17 cellular contexts compared by ENCODE assay signal in genomic region chr1:9165396-9165795, GRCh38. TPM values are rescaled to one million over a fixed set of nuclear protein-coding genes. Genes with fewer than 3 reads are reported as not detected.
A peak's percentile ranks its signal among the peaks of the same experiment; 100 is the strongest.
DNase-seq lines count a peak whose midpoint lies in the region; ATAC-seq, FAIRE-seq and TF ChIP-seq lines count a peak whose summit lies in the region.
"Had no signal": no experiment of that assay in that cellular context is flagged by ENCODE, and none has a peak within 500 bp of the region (broad histone marks: within the 10 kb centered on the region; RNA-seq: fewer than 3 reads in every experiment).

No MANE protein-coding gene starts in this region.

- H3K27me3 ChIP-seq in IMR-90 (ENCODE audit: control insufficient read depth, insufficient read depth, low read length) (no peaks in the 10 kb centered on the region), endothelial cell of umbilical vein (ENCODE audit: control insufficient read depth in 2 of 2, insufficient read depth in 2 of 2, low read length in 2 of 2) (no peaks in the 10 kb centered on the region)

- no TSS peak for BruUV-seq in IMR-90 (replicated peaks; lab: Mats Ljungman, UMichigan)
- no TSS peak for BruUV-seq in endothelial cell of umbilical vein (replicated peaks; lab: Mats Ljungman, UMichigan)

- H3K9ac ChIP-seq in IMR-90 (ENCODE audit: low read depth, low read length) (no peak overlapping the region), endothelial cell of umbilical vein (replicated peaks; ENCODE audit: extremely low read depth, insufficient read depth, low read length) (no peak overlapping the region)

- no peak overlapping the region for H3K14ac ChIP-seq in IMR-90 (replicated peaks; ENCODE audit: low read depth, low read length)

- no peak for TF ChIP-seq RAD21 in IMR-90 (IDR thresholded peaks at IDR 0.05; ENCODE audit: low read length)

- no peak overlapping the region for H2BK5ac ChIP-seq in IMR-90 (ENCODE audit: low read depth, low read length, poor library complexity, severe bottlenecking)

- H2AK5ac ChIP-seq in IMR-90 (ENCODE audit: low read depth, low read length), result peak overlapping the region; percentile 69; the same call in 1 of the 2 replicates

- H4K20me1 ChIP-seq in IMR-90 (ENCODE audit: insufficient read depth, low read length) (peaks cover 92% of the 10 kb centered on the region), endothelial cell of umbilical vein (replicated peaks; ENCODE audit: control insufficient read depth, extremely low read depth, insufficient read depth, low read length) (no peaks in the 10 kb centered on the region)

- peaks cover 88% of the 10 kb centered on the region for H3K79me2 ChIP-seq in endothelial cell of umbilical vein (ENCODE audit: control insufficient read depth, insufficient read depth, low read length)

- no CpG with 5 or more reads among the region's 7 CpGs for WGBS in IMR-90 (ENCODE audit: extremely low coverage in 2 of 2, insufficient read length in 1 of 2), 2 experiments

- H3K23ac ChIP-seq in IMR-90 (ENCODE audit: low read depth, low read length), result no peak overlapping the region

- peaks cover 34% of the 10 kb centered on the region for H3K9me1 ChIP-seq in IMR-90 (ENCODE audit: insufficient read depth, low read length)
- no peaks in the 10 kb centered on the region for H3K9me1 ChIP-seq in endothelial cell of umbilical vein (replicated peaks; ENCODE audit: control insufficient read depth, extremely low read depth, insufficient read depth, low read length)

- no peak overlapping the region for H3K56ac ChIP-seq in IMR-90 (ENCODE audit: extremely low read depth, insufficient read depth, low read length)

- H3K4me1 ChIP-seq in IMR-90 (ENCODE audit: control insufficient read depth, insufficient read depth, low read length) (peaks cover 31% of the 10 kb centered on the region), endothelial cell of umbilical vein (ENCODE audit: control insufficient read depth, extremely low read depth, insufficient read depth, low read length) (peaks cover 39% of the 10 kb centered on the region)

- in situ Hi-C loops in IMR-90 (cut with MboI; ENCODE audit: low sequenced_read_pairs), result no loop called here

- H2AK9ac ChIP-seq in IMR-90 (replicated peaks; ENCODE audit: low read depth, low read length, poor library complexity), result no peak overlapping the region

- no peak for TF ChIP-seq POLR2A in IMR-90 (IDR thresholded peaks at IDR 0.05; ENCODE audit: low read depth, low read length)
- TF ChIP-seq POLR2A in endothelial cell of umbilical vein (IDR thresholded peaks at IDR 0.05; ENCODE audit: low read depth, low read length), result no peak

- no peak overlapping the region for H2BK120ac ChIP-seq in IMR-90 (ENCODE audit: low read depth, low read length)

- H2AFZ ChIP-seq in IMR-90 (replicated peaks; ENCODE audit: low read length, poor library complexity), result no peak overlapping the region
- no peak overlapping the region for H2AFZ ChIP-seq in endothelial cell of umbilical vein (ENCODE audit: low read depth, low read length)

- intact Hi-C loops in IMR-90 (cut with micrococcal nuclease), result no loop called here
- intact Hi-C loops in endothelial cell of umbilical vein (cut with micrococcal nuclease), result loop anchor here (2.0 kb wide), 1 partner anchor 19 kb away; no protein-coding TSS in a partner anchor

- DNase-seq in D341Med (ENCODE audit: low spot score) (peak; percentile 10), IMR-90 (no peak), endothelial cell of umbilical vein (ENCODE audit: low read depth, low spot score) (no peak), medulla oblongata (ENCODE audit: extremely low spot score) (no peak), globus pallidus (ENCODE audit: low spot score) (no peak)
- no peak for DNase-seq in central memory CD4-positive, alpha-beta T cell
- no peak for DNase-seq in activated CD8-positive, alpha-beta memory T cell treated with anti-CD3 and anti-CD28 coated beads, Interleukin-2, amount 50 U/mL, for 4 hours
- DNase-seq: activated CD8-positive, alpha-beta T cell treated with anti-CD3 and anti-CD28 coated beads, Interleukin-2, amount 10 ng/mL, durations not matched to agents 7 days and 5 days; C1 segment of cervical spinal cord; EL; midbrain; NCI-H446; nucleus accumbens had no signal

- no peak for ATAC-seq in IMR-90 (ENCODE audit: low read depth)
- ATAC-seq: activated CD8-positive, alpha-beta T cell treated with anti-CD3 and anti-CD28 coated beads, Interleukin-2, amount 10 ng/mL, durations not matched to agents 7 days and 5 days; activated T-helper 17 cell treated with anti-CD3 and anti-CD28 coated beads, Interleukin-2, amount 50 U/mL, for 72 hours; stimulated activated effector memory CD8-positive, alpha-beta T cell treated with anti-CD3 and anti-CD28 coated beads, Interleukin-12 subunit alpha, Interleukin-12 subunit beta, amount 100 ng/mL, for 72 hours had no signal

- H2BK15ac ChIP-seq in IMR-90 (ENCODE audit: low read depth, low read length), result 0 out of 3 replicates have a peak overlapping the region, but pooled peaks have one; percentile 7

- no peak overlapping the region; the same call in 1 of the 2 replicates for H2BK20ac ChIP-seq in IMR-90 (ENCODE audit: low read depth, low read length)

- H3K36me3 ChIP-seq in IMR-90 (ENCODE audit: control insufficient read depth, insufficient read depth, low read length), result peaks cover 8% of the 10 kb centered on the region; the same call in 1 of the 2 replicates
- H3K36me3 ChIP-seq in endothelial cell of umbilical vein (ENCODE audit: control insufficient read depth in 2 of 2, extremely low read depth in 1 of 2, insufficient read depth in 2 of 2, low read length in 2 of 2), result peaks cover 0 to 7% of the 10 kb centered on the region in 2 experiments

- dilution Hi-C loops in IMR-90 (cut with HindIII; ENCODE audit: low sequenced_read_pairs, unreplicated experiment) (no loop called here), endothelial cell of umbilical vein (cut with MboI; ENCODE audit: extremely low pct_ligation_motif_present, low sequenced_read_pairs) (no loop called here)

- H3K9me3 ChIP-seq in IMR-90 (ENCODE audit: control insufficient read depth, insufficient read depth, low read length) (no peaks in the 10 kb centered on the region), endothelial cell of umbilical vein (replicated peaks; ENCODE audit: control insufficient read depth, insufficient read depth, low read length) (no peaks in the 10 kb centered on the region)

- H4K5ac ChIP-seq in IMR-90 (ENCODE audit: low read depth, low read length), result no peak overlapping the region

- H3K4me2 ChIP-seq in IMR-90 (ENCODE audit: low read depth, low read length) (no peak overlapping the region), endothelial cell of umbilical vein (ENCODE audit: insufficient read depth, low read length) (no peak overlapping the region)

- H3K4me3 ChIP-seq in IMR-90 (ENCODE audit: insufficient read depth, low read depth, low read length), result no peak overlapping the region
- no peak overlapping the region for H3K4me3 ChIP-seq in endothelial cell of umbilical vein (replicated peaks in 1 of 3; ENCODE audit: insufficient read depth in 1 of 3, low read depth in 1 of 3, low read length in 3 of 3)
- no peak overlapping the region for H3K4me3 ChIP-seq in skin epidermis

- CTCF ChIA-PET in IMR-90 (lab: Yijun Ruan, JAX), result interaction anchor here (0.6 to 0.7 kb wide), 2 partner anchors 27 to 161 kb away, joined by 3 to 5 read pairs; no protein-coding TSS in a partner anchor
- CTCF ChIA-PET in endothelial cell of umbilical vein (lab: Charles Lee), result interaction anchor here (1.2 to 3.3 kb wide), 5 partner anchors 10 to 36 kb away, joined by 4 to 23 read pairs (median 6); no protein-coding TSS in a partner anchor

- no peak for FAIRE-seq in endothelial cell of umbilical vein (lab: Jason Lieb, UNC)
- FAIRE-seq: TTC549 had no signal

- H4K8ac ChIP-seq in IMR-90 (ENCODE audit: low read depth in 2 of 2, low read length in 2 of 2), result no peak overlapping the region

- peaks cover 16 to 87% of the 10 kb centered on the region in 2 experiments for H3K79me1 ChIP-seq in IMR-90 (ENCODE audit: low read depth in 1 of 2, low read length in 2 of 2)

- no peak overlapping the region for H3K18ac ChIP-seq in IMR-90 (ENCODE audit: low read depth, low read length)

- no peak overlapping the region for H3K27ac ChIP-seq in IMR-90 (ENCODE audit: insufficient read depth, low read length)
- peak overlapping the region; percentile 99 for H3K27ac ChIP-seq in endothelial cell of umbilical vein (ENCODE audit: insufficient read depth, low read depth, low read length)
- peak overlapping the region in 17 of 21 experiments; percentile 61 to 92 (median 84) for H3K27ac ChIP-seq in skin epidermis

- H3K4ac ChIP-seq in IMR-90 (ENCODE audit: low read depth, low read length), result no peak overlapping the region; the same call in 1 of the 2 replicates

- TF ChIP-seq CTCF in IMR-90 (conservative IDR thresholded peaks at IDR 0.05; ENCODE audit: low read depth, low read length) (no peak), endothelial cell of umbilical vein (IDR thresholded peaks at IDR 0.05; ENCODE audit: extremely low read depth in 1 of 2, insufficient read depth in 1 of 2, low read depth in 1 of 2, low read length in 2 of 2) (no peak)

- POLR2A ChIA-PET in IMR-90 (lab: Charles Lee; ENCODE audit: unreplicated experiment) (interaction anchor here (0.7 kb wide), 1 partner anchor 10 kb away, joined by 16 read pairs; no protein-coding TSS in a partner anchor), endothelial cell of umbilical vein (lab: Charles Lee) (interaction anchor here (0.6 kb wide), 1 partner anchor 116 kb away, joined by 4 read pairs; no protein-coding TSS in a partner anchor)

- H4K91ac ChIP-seq in IMR-90 (ENCODE audit: insufficient read depth, low read depth, low read length), result no peak overlapping the region

TF ChIP-seq in IMR-90, 13 proteins besides CTCF, POLR2A, EP300 and RAD21 (continues in another document):
- TF ChIP-seq MAFK (IDR thresholded peaks at IDR 0.05; ENCODE audit: low read depth, low read length) (no peak), FOS (IDR thresholded peaks at IDR 0.05; ENCODE audit: low read depth, low read length) (no peak)

TF ChIP-seq in endothelial cell of umbilical vein, 7 proteins besides CTCF, POLR2A, EP300 and RAD21 (continues in another document):
- TF ChIP-seq FOS (IDR thresholded peaks at IDR 0.05; ENCODE audit: borderline replicate concordance, insufficient read depth, low read length) (no peak), JUN (IDR thresholded peaks at IDR 0.05; ENCODE audit: borderline replicate concordance, insufficient read depth, insufficient read length, low read depth) (no peak)

RNA-seq across cellular contexts. Expression of gene GPR157, which starts 36.5 kb away (rescaled TPM):
- 2.2 and 2.7 TPM in 2 replicates for total RNA-seq in IMR-90 (2012; rRNA removed)
- polyA plus RNA-seq in IMR-90 (2012; rRNA removed), result 1.7 and 1.8 TPM in 2 replicates
- polyA plus RNA-seq in IMR-90 (2012; cell fraction: cytosol; rRNA removed), result 1.4 TPM in 2 replicates
- 2.8 and 3.5 TPM in 2 replicates for polyA plus RNA-seq in IMR-90 (2012; cell fraction: nucleus; rRNA removed; ENCODE audit: low replicate concordance)
- 5.2 and 6.5 TPM in 2 replicates for total RNA-seq in endothelial cell of umbilical vein
- polyA plus RNA-seq in endothelial cell of umbilical vein, result 1.0 and 1.2 TPM in 2 replicates
- polyA plus RNA-seq in endothelial cell of umbilical vein (2011; cell fraction: cytosol; rRNA removed), result 0.96 and 1.0 TPM in 2 replicates
- 1.3 and 1.8 TPM in 2 replicates for polyA plus RNA-seq in endothelial cell of umbilical vein (2011; cell fraction: nucleus; rRNA removed)
- polyA plus RNA-seq in endothelial cell of umbilical vein (2012), result 2.9 and 6.9 TPM in 2 replicates
- 1.4 and 1.9 TPM in 2 replicates for polyA minus RNA-seq in endothelial cell of umbilical vein
- 7.7 TPM for polyA minus RNA-seq in endothelial cell of umbilical vein (2011; cell fraction: cytosol; rRNA and poly(A)+ RNA removed)
- 1.4 and 1.5 TPM in 2 replicates for polyA minus RNA-seq in endothelial cell of umbilical vein (2011; cell fraction: nucleus; rRNA and poly(A)+ RNA removed)
